8 cellular contexts compared by ENCODE assay signal in genomic region chr17:75181110-75181509, GRCh38. TPM values are rescaled to one million over a fixed set of nuclear protein-coding genes. Genes with fewer than 3 reads are reported as not detected.
DNase-seq lines count a peak whose midpoint lies in the region; ATAC-seq and TF ChIP-seq lines count a peak whose summit lies in the region.

No MANE protein-coding gene starts in this region.

- DNase-seq in HAP-1 (ENCODE audit: low spot score in 2 of 2) (no peak), right cardiac atrium (no peak), islet precursor cell (no peak), left lobe of liver (ENCODE audit: low spot score) (no peak), anterior cingulate cortex (lab: John Stamatoyannopoulos, UW) (no peak)

- H3K27ac ChIP-seq in right cardiac atrium (ENCODE audit: low read length), result no peak overlapping the region
- peak overlapping the region in 11 of 21 experiments; percentile 95 to 100 (median 99) for H3K27ac ChIP-seq in skin epidermis

- H3K36me3 ChIP-seq in HAP-1 (replicated peaks), result peaks cover 51% of the 10 kb centered on the region

- H3K4me1 ChIP-seq in HAP-1 (peaks cover 15% of the 10 kb centered on the region), right cardiac atrium (ENCODE audit: control insufficient read depth, insufficient read depth, low read length) (no peaks in the 10 kb centered on the region)

- ATAC-seq in right cardiac atrium, result no peak
- ATAC-seq in left lobe of liver, result no peak
- ATAC-seq in GM21717 (IDR thresholded peaks at IDR 0.05; ENCODE audit: unreplicated experiment), result no peak

- in situ Hi-C loops in HAP-1 (cut with MboI; ENCODE audit: low sequenced_read_pairs), result no loop called here

- no peak for TF ChIP-seq CTCF in WI38 (IDR thresholded peaks at IDR 0.05; ENCODE audit: low read depth, low read length)

- no peaks in the 10 kb centered on the region for H3K9me3 ChIP-seq in HAP-1
- H3K9me3 ChIP-seq in right cardiac atrium (ENCODE audit: control insufficient read depth, low read length), result no peaks in the 10 kb centered on the region

- intact Hi-C loops in right cardiac atrium (cut with DNase I), result no loop called here

- no peaks in the 10 kb centered on the region for H3K27me3 ChIP-seq in HAP-1 (ENCODE audit: low read depth)
- H3K27me3 ChIP-seq in right cardiac atrium (ENCODE audit: control insufficient read depth, insufficient read depth), result no peaks in the 10 kb centered on the region

- H3K4me3 ChIP-seq in HAP-1 (peak overlapping the region; percentile 94), WI38 (ENCODE audit: low read depth, low read length) (peak overlapping the region; percentile 98), right cardiac atrium (ENCODE audit: low read length) (peak overlapping the region; percentile 91), skin epidermis (peak overlapping the region; percentile 54 to 100 (median 84))

- WGBS in right cardiac atrium, result 7% methylated on average over 8 of the region's 8 CpGs

RNA-seq across cellular contexts. Expression of gene SUMO2, which starts 1.6 kb away (rescaled TPM):
- total RNA-seq in right cardiac atrium (100 to 1,000 TPM; 249 to 272 (median 257) TPM), left lobe of liver (94.9 TPM)
- polyA plus RNA-seq in right cardiac atrium, result 99.1 TPM

RNA-seq across cellular contexts. Expression of gene NUP85, which starts 24.4 kb away (rescaled TPM):
- total RNA-seq in right cardiac atrium (10 to 100 TPM; 31.3 to 36.1 (median 34.2) TPM), left lobe of liver (33.8 TPM)
- 16.3 TPM for polyA plus RNA-seq in right cardiac atrium

RNA-seq across cellular contexts. Expression of gene JPT1, which starts 26.8 kb away (rescaled TPM):
- total RNA-seq in right cardiac atrium (10 to 100 TPM; 11.7 to 22.3 (median 17.9) TPM), left lobe of liver (14.8 TPM)
- 40.5 TPM for polyA plus RNA-seq in right cardiac atrium

RNA-seq across cellular contexts. Expression of gene NT5C, which starts 49.6 kb away (rescaled TPM):
- total RNA-seq in right cardiac atrium (10 to 100 TPM; 29.1 to 35.9 (median 33.3) TPM), left lobe of liver (11.9 TPM)
- polyA plus RNA-seq in right cardiac atrium, result 37.5 TPM
